6 cellular contexts compared by ENCODE assay signal in the genomic region with DNA sequence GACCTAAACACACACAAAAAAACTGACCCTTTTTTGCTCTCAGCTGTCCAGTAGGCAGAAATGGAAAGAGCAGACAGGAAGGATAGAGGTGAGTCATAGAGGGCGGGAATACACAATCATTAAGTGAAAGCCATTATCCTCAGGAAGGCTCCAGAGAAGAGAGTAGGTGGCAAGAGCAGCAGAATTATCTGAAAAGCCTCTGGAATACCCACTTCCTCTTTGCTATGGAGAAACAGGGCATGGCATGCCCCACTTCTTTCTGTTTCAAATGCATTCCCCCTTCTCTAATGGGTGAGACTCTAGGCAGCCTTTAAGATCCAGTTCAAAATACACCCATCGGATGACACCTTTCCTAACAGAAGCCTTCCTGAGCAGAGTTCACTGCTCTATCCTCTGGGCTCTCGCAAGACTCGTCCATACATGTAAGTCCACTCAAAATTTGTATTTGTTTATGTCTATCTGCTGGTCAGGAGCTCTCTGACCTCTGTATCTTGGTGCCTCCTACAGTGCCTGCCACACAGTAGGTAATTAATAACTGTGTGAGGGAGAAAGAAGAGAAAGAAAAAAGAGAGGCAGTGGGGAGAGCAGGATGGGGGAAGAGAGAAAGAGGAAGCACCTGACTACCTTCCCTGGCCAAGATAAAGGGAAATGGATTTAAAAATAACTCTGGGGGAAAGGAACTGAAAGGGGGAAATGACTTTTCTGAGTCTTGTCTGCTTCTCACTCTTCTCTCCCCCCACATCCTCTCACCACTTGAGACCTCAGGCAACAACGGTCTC. TPM values are rescaled to one million over a fixed set of nuclear protein-coding genes. Genes with fewer than 3 reads are reported as not detected.
DNase-seq lines count a peak whose midpoint lies in the region; ATAC-seq and TF ChIP-seq lines count a peak whose summit lies in the region.

No MANE protein-coding gene starts in this region.

- peaks cover 2% of the 10 kb centered on the region for H3K36me3 Mint-ChIP-seq in activated CD8-positive, alpha-beta memory T cell treated with anti-CD3 and anti-CD28 coated beads, Interleukin-2, amount 10 ng/mL, durations not matched to agents 7 days and 5 days
- H3K36me3 Mint-ChIP-seq in activated naive CD8-positive, alpha-beta T cell treated with anti-CD3 and anti-CD28 coated beads, Interleukin-2, amount 10 ng/mL, durations not matched to agents 7 days and 5 days = peaks cover 15% of the 10 kb centered on the region
- H3K36me3 Mint-ChIP-seq in neural crest cell (ENCODE audit: low read depth) = no peaks in the 10 kb centered on the region

- peak; percentile 51 for DNase-seq in activated CD8-positive, alpha-beta memory T cell treated with anti-CD3 and anti-CD28 coated beads, Interleukin-2, amount 10 ng/mL, durations not matched to agents 7 days and 5 days
- no peak for DNase-seq in activated CD8-positive, alpha-beta memory T cell treated with anti-CD3 and anti-CD28 coated beads, Interleukin-2, amount 50 U/mL, for 48 hours
- no peak for DNase-seq in activated naive CD8-positive, alpha-beta T cell treated with anti-CD3 and anti-CD28 coated beads, Interleukin-2, amount 10 ng/mL, durations not matched to agents 7 days and 5 days
- DNase-seq in neural crest cell (ENCODE audit: low read depth, low spot score) = no peak
- DNase-seq in NCI-H1105 treated with DMSO at 0.1 percent for 48 hours (lab: John Stamatoyannopoulos, UW) = no peak

- POLR2A ChIA-PET in activated naive CD8-positive, alpha-beta T cell treated with anti-CD3 and anti-CD28 coated beads, Interleukin-2, amount 10 ng/mL, durations not matched to agents 7 days and 5 days (lab: Charles Lee) = interaction anchor here (0.8 to 4.3 kb wide), 4 partner anchors 12 to 43 kb away, joined by 4 to 35 read pairs (median 17); a partner anchor contains a TSS

- TF ChIP-seq CTCF in neural crest cell (conservative IDR thresholded peaks at IDR 0.05) = no peak

- H3K27me3 Mint-ChIP-seq in activated CD8-positive, alpha-beta memory T cell treated with anti-CD3 and anti-CD28 coated beads, Interleukin-2, amount 10 ng/mL, durations not matched to agents 7 days and 5 days = no peaks in the 10 kb centered on the region
- H3K27me3 Mint-ChIP-seq in activated naive CD8-positive, alpha-beta T cell treated with anti-CD3 and anti-CD28 coated beads, Interleukin-2, amount 10 ng/mL, durations not matched to agents 7 days and 5 days = no peaks in the 10 kb centered on the region
- H3K27me3 Mint-ChIP-seq in neural crest cell (ENCODE audit: low read depth) = peaks cover 5% of the 10 kb centered on the region

- H3K9me3 Mint-ChIP-seq in activated CD8-positive, alpha-beta memory T cell treated with anti-CD3 and anti-CD28 coated beads, Interleukin-2, amount 10 ng/mL, durations not matched to agents 7 days and 5 days (ENCODE audit: low read depth) = no peaks in the 10 kb centered on the region
- no peaks in the 10 kb centered on the region for H3K9me3 Mint-ChIP-seq in activated naive CD8-positive, alpha-beta T cell treated with anti-CD3 and anti-CD28 coated beads, Interleukin-2, amount 10 ng/mL, durations not matched to agents 7 days and 5 days
- H3K9me3 Mint-ChIP-seq in neural crest cell = no peaks in the 10 kb centered on the region

- H3K4me1 Mint-ChIP-seq in activated CD8-positive, alpha-beta memory T cell treated with anti-CD3 and anti-CD28 coated beads, Interleukin-2, amount 10 ng/mL, durations not matched to agents 7 days and 5 days = peaks cover 26% of the 10 kb centered on the region
- H3K4me1 Mint-ChIP-seq in activated naive CD8-positive, alpha-beta T cell treated with anti-CD3 and anti-CD28 coated beads, Interleukin-2, amount 10 ng/mL, durations not matched to agents 7 days and 5 days = peaks cover 36% of the 10 kb centered on the region
- H3K4me1 Mint-ChIP-seq in neural crest cell = no peaks in the 10 kb centered on the region

- H3K4me3 Mint-ChIP-seq in activated CD8-positive, alpha-beta memory T cell treated with anti-CD3 and anti-CD28 coated beads, Interleukin-2, amount 10 ng/mL, durations not matched to agents 7 days and 5 days = peak overlapping the region; percentile 47
- H3K4me3 Mint-ChIP-seq in activated naive CD8-positive, alpha-beta T cell treated with anti-CD3 and anti-CD28 coated beads, Interleukin-2, amount 10 ng/mL, durations not matched to agents 7 days and 5 days = peak overlapping the region; percentile 83
- no peak overlapping the region for H3K4me3 Mint-ChIP-seq in neural crest cell

- H3K27ac Mint-ChIP-seq in activated CD8-positive, alpha-beta memory T cell treated with anti-CD3 and anti-CD28 coated beads, Interleukin-2, amount 10 ng/mL, durations not matched to agents 7 days and 5 days = peak overlapping the region; percentile 86
- H3K27ac Mint-ChIP-seq in activated naive CD8-positive, alpha-beta T cell treated with anti-CD3 and anti-CD28 coated beads, Interleukin-2, amount 10 ng/mL, durations not matched to agents 7 days and 5 days = peak overlapping the region; percentile 94
- peak overlapping the region; percentile 3 for H3K27ac Mint-ChIP-seq in neural crest cell (ENCODE audit: unreplicated experiment)

- CTCF ChIA-PET in activated CD8-positive, alpha-beta memory T cell treated with anti-CD3 and anti-CD28 coated beads, Interleukin-2, amount 10 ng/mL, durations not matched to agents 7 days and 5 days (lab: Charles Lee) = interaction anchor here (0.9 to 3.8 kb wide), 2 partner anchors 12 to 182 kb away, joined by 4 to 25 read pairs; no protein-coding TSS in a partner anchor

- ATAC-seq in activated CD8-positive, alpha-beta memory T cell treated with anti-CD3 and anti-CD28 coated beads, Interleukin-2, amount 10 ng/mL, durations not matched to agents 7 days and 5 days = peak; percentile 75
- ATAC-seq in HG03521 (IDR thresholded peaks at IDR 0.05; ENCODE audit: unreplicated experiment) = peak; percentile 55
- peak; percentile 66 for ATAC-seq in activated naive CD8-positive, alpha-beta T cell treated with anti-CD3 and anti-CD28 coated beads, Interleukin-2, amount 10 ng/mL, durations not matched to agents 7 days and 5 days (ENCODE audit: low read depth)

RNA-seq across cellular contexts. Expression of a gene that starts 8.5 kb away (rescaled TPM):
- total RNA-seq in activated CD8-positive, alpha-beta memory T cell treated with anti-CD3 and anti-CD28 coated beads, Interleukin-2, amount 10 ng/mL, durations not matched to agents 7 days and 5 days = under 1 TPM; 0.44 to 0.59 TPM
- 1 to 10 TPM; 3.4 to 3.6 TPM for total RNA-seq in activated naive CD8-positive, alpha-beta T cell treated with anti-CD3 and anti-CD28 coated beads, Interleukin-2, amount 10 ng/mL, durations not matched to agents 7 days and 5 days
- total RNA-seq in neural crest cell = 0.07 TPM in 1 of 2 replicates, not detected in the other

RNA-seq across cellular contexts. Expression of a gene that starts 14.1 kb away (rescaled TPM):
- total RNA-seq in activated CD8-positive, alpha-beta memory T cell treated with anti-CD3 and anti-CD28 coated beads, Interleukin-2, amount 10 ng/mL, durations not matched to agents 7 days and 5 days = 10 to 100 TPM; 44.9 to 52.9 TPM
- 10 to 100 TPM; 57.9 to 68.3 TPM for total RNA-seq in activated naive CD8-positive, alpha-beta T cell treated with anti-CD3 and anti-CD28 coated beads, Interleukin-2, amount 10 ng/mL, durations not matched to agents 7 days and 5 days
- 12.7 and 13.7 TPM in 2 replicates for total RNA-seq in neural crest cell

RNA-seq across cellular contexts. Expression of a gene that starts 27.2 kb away (rescaled TPM):
- 10 to 100 TPM; 42.8 to 53.0 TPM for total RNA-seq in activated CD8-positive, alpha-beta memory T cell treated with anti-CD3 and anti-CD28 coated beads, Interleukin-2, amount 10 ng/mL, durations not matched to agents 7 days and 5 days
- total RNA-seq in activated naive CD8-positive, alpha-beta T cell treated with anti-CD3 and anti-CD28 coated beads, Interleukin-2, amount 10 ng/mL, durations not matched to agents 7 days and 5 days = 10 to 100 TPM; 63.5 to 65.3 TPM
- 67.3 and 68.1 TPM in 2 replicates for total RNA-seq in neural crest cell

RNA-seq across cellular contexts. Expression of a gene that starts 27.6 kb away (rescaled TPM):
- 100 to 1,000 TPM; 112 to 179 TPM for total RNA-seq in activated CD8-positive, alpha-beta memory T cell treated with anti-CD3 and anti-CD28 coated beads, Interleukin-2, amount 10 ng/mL, durations not matched to agents 7 days and 5 days
- total RNA-seq in activated naive CD8-positive, alpha-beta T cell treated with anti-CD3 and anti-CD28 coated beads, Interleukin-2, amount 10 ng/mL, durations not matched to agents 7 days and 5 days = 100 to 1,000 TPM; 118 to 123 TPM
- 433 and 437 TPM in 2 replicates for total RNA-seq in neural crest cell

RNA-seq across cellular contexts. Expression of a gene that starts 33.8 kb away (rescaled TPM):
- total RNA-seq in activated CD8-positive, alpha-beta memory T cell treated with anti-CD3 and anti-CD28 coated beads, Interleukin-2, amount 10 ng/mL, durations not matched to agents 7 days and 5 days = 10 to 100 TPM; 30.9 to 31.7 TPM
- 10 to 100 TPM; 42.4 to 45.8 TPM for total RNA-seq in activated naive CD8-positive, alpha-beta T cell treated with anti-CD3 and anti-CD28 coated beads, Interleukin-2, amount 10 ng/mL, durations not matched to agents 7 days and 5 days
- total RNA-seq in neural crest cell = 36.0 and 40.8 TPM in 2 replicates

Comparison
In these comparisons a context has a peak if more than half of its experiments do, and no peak if none do; other contexts are left out.
1. H3K27ac Mint-ChIP-seq: peak in every context shown above with its lines; median percentile 94 in activated naive CD8-positive, alpha-beta T cell treated with anti-CD3 and anti-CD28 coated beads, Interleukin-2, amount 10 ng/mL, durations not matched to agents 7 days and 5 days; 86 in activated CD8-positive, alpha-beta memory T cell treated with anti-CD3 and anti-CD28 coated beads, Interleukin-2, amount 10 ng/mL, durations not matched to agents 7 days and 5 days; 3 in neural crest cell.